In genomic region chr5:169647566-169647965, GRCh38 we compare ENCODE assay signal across 8 cellular contexts. TPM values are rescaled to one million over a fixed set of nuclear protein-coding genes. Genes with fewer than 3 reads are reported as not detected.
DNase-seq lines count a peak whose midpoint lies in the region; ATAC-seq, FAIRE-seq and TF ChIP-seq lines count a peak whose summit lies in the region.

No MANE protein-coding gene starts in this region.

- peak overlapping the region; percentile 36 for H3K9ac ChIP-seq in Karpas-422 (ENCODE audit: low read length)

- H3K27me3 ChIP-seq in Karpas-422 (ENCODE audit: low read length) (no peaks in the 10 kb centered on the region), esophagus muscularis mucosa (peaks cover 0 to 11% (median 0%) of the 10 kb centered on the region in 4 donors), ascending aorta (no peaks in the 10 kb centered on the region), thyroid gland (no peaks in the 10 kb centered on the region)

- H3K36me3 ChIP-seq in Karpas-422 (ENCODE audit: insufficient read depth, low read length) (peaks cover 13% of the 10 kb centered on the region), esophagus muscularis mucosa (no peaks in the 10 kb centered on the region), ascending aorta (no peaks in the 10 kb centered on the region), thyroid gland (no peaks in the 10 kb centered on the region)

- TF ChIP-seq CTCF in GM10266 (IDR thresholded peaks at IDR 0.05; ENCODE audit: control insufficient read depth, insufficient read depth, low read depth, missing control alignments), result no peak
- TF ChIP-seq CTCF in esophagus muscularis mucosa (IDR thresholded peaks at IDR 0.05), result no peak
- TF ChIP-seq CTCF in ascending aorta (IDR thresholded peaks at IDR 0.05), result no peak
- TF ChIP-seq CTCF in thyroid gland (IDR thresholded peaks at IDR 0.05), result no peak

- peaks cover 100% of the 10 kb centered on the region for H3K79me2 ChIP-seq in Karpas-422 (ENCODE audit: low read length)

- intact Hi-C loops in esophagus muscularis mucosa (cut with DNase I) (no loop called here), ascending aorta (cut with DNase I) (no loop called here), thyroid gland (cut with DNase I) (no loop called here)

- no peak for TF ChIP-seq EP300 in esophagus muscularis mucosa (IDR thresholded peaks at IDR 0.05)

- no peaks in the 10 kb centered on the region for H3K9me2 ChIP-seq in Karpas-422 (replicated peaks; ENCODE audit: insufficient read depth, low read length)

- no peak overlapping the region for H3K4me2 ChIP-seq in Karpas-422 (ENCODE audit: low read depth, low read length, poor library complexity, severe bottlenecking)

- H4K20me1 ChIP-seq in Karpas-422 (ENCODE audit: insufficient read depth, low read depth, low read length), result peaks cover 71% of the 10 kb centered on the region

- H2AFZ ChIP-seq in Karpas-422 (ENCODE audit: low read length), result no peak overlapping the region

- DNase-seq in GM10266 (ENCODE audit: extremely low spot score), result peak; percentile 41
- peak; percentile 57 for DNase-seq in Karpas-422
- DNase-seq in esophagus muscularis mucosa (ENCODE audit: extremely low spot score), result peak; percentile 81
- no peak for DNase-seq in GM12892 (ENCODE audit: insufficient read length)
- DNase-seq in ascending aorta (ENCODE audit: low spot score in 2 of 2), result no peak
- no peak for DNase-seq in thyroid gland

- ATAC-seq in GM21576 (IDR thresholded peaks at IDR 0.05; ENCODE audit: unreplicated experiment) (peak; percentile 54), GM18520 (IDR thresholded peaks at IDR 0.05; ENCODE audit: unreplicated experiment) (no peak)

- WGBS in esophagus muscularis mucosa, result 11% methylated on average over 1 of the region's 1 CpG
- WGBS in thyroid gland, 2 donors, result 3 to 9% methylated on average over 1 of the region's 1 CpG

- H3K9me3 ChIP-seq in Karpas-422 (ENCODE audit: low read length) (no peaks in the 10 kb centered on the region), esophagus muscularis mucosa (no peaks in the 10 kb centered on the region), ascending aorta (no peaks in the 10 kb centered on the region), thyroid gland (no peaks in the 10 kb centered on the region)

- H3K27ac ChIP-seq in Karpas-422 (ENCODE audit: low read length) (peak overlapping the region; percentile 57), esophagus muscularis mucosa (replicated peaks in 1 of 4) (no peak overlapping the region), ascending aorta (no peak overlapping the region), thyroid gland (no peak overlapping the region)

- no peak for TF ChIP-seq POLR2A in esophagus muscularis mucosa (IDR thresholded peaks at IDR 0.05; ENCODE audit: low read depth)
- no peak for TF ChIP-seq POLR2A in GM12892 (IDR thresholded peaks at IDR 0.05; ENCODE audit: low read depth, low read length)
- TF ChIP-seq POLR2A in thyroid gland (IDR thresholded peaks at IDR 0.05), result no peak

- H3K4me3 ChIP-seq in Karpas-422 (ENCODE audit: low read length) (no peak overlapping the region; the same call in 1 of the 2 replicates), esophagus muscularis mucosa (no peak overlapping the region), ascending aorta (no peak overlapping the region), thyroid gland (replicated peaks in 1 of 3) (no peak overlapping the region)

- FAIRE-seq in GM12892 (lab: Jason Lieb, UNC), result no peak

- H3K4me1 ChIP-seq in Karpas-422 (ENCODE audit: low read length) (peaks cover 63% of the 10 kb centered on the region), esophagus muscularis mucosa (peaks cover 5 to 10% (median 7%) of the 10 kb centered on the region in 4 donors), ascending aorta (no peaks in the 10 kb centered on the region), thyroid gland (no peaks in the 10 kb centered on the region)

RNA-seq across cellular contexts. Expression of gene DOCK2, which starts 10.5 kb away (rescaled TPM):
- total RNA-seq in Karpas-422 (2014; rRNA removed; shearing (Covaris generic); ENCODE audit: low replicate concordance), result 199 and 255 TPM in 2 replicates
- total RNA-seq in esophagus muscularis mucosa (10 to 100 TPM in 3 of 4 donors, 1 to 10 TPM in 1; 9.2 to 18.3 (median 13.7) TPM), ascending aorta (33.1 TPM), thyroid gland (10 to 100 TPM in 2 of 4 donors, 1 to 10 TPM in 2; 4.3 to 14.1 (median 8.6) TPM)
- polyA plus RNA-seq in GM12892 (2012; ENCODE audit: missing spikeins), result 71.2 TPM

Comparison
In these comparisons a context has a peak if more than half of its experiments do, and no peak if none do; other contexts are left out.
1. DNase-seq: peak in GM10266 (single experiment), Karpas-422 (single experiment) and esophagus muscularis mucosa (single experiment); none in GM12892 (single experiment), ascending aorta (0 of 2) and thyroid gland (0 of 2).